ENCODE assay signal across 2 cellular contexts in the genomic region with DNA sequence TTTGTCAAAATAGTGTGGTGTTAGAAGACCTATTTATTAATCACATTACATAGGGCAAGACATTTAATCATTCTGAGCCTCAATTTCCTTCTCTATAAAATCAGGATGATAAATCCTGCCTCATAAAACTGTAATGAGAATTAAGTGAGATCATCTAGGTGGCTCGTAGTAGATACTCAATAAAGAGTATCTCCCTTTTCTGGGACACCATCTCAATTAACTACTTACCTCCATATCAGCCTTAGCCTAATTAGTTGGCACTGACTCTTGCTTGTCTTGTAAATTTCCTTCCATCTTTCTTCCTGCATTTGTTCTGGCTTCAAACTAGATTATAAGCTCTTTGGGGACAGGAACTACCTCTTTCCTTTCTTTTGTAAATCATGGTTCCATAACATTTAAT.
TF ChIP-seq lines count a peak whose summit lies in the region.

No MANE protein-coding gene starts in this region.

TF ChIP-seq in GM23338, 12 proteins besides CTCF, POLR2A, EP300 and RAD21 (continued from another document):
- TF ChIP-seq REST (IDR thresholded peaks at IDR 0.05; ENCODE audit: unreplicated experiment) (no peak), POLR2AphosphoS5 (IDR thresholded peaks at IDR 0.05; ENCODE audit: low read depth) (no peak), STAT1 (IDR thresholded peaks at IDR 0.05; ENCODE audit: unreplicated experiment) (no peak), EZH2 (IDR thresholded peaks at IDR 0.05; ENCODE audit: low read depth, unreplicated experiment) (no peak), ETS1 (IDR thresholded peaks at IDR 0.05) (no peak), NANOG (IDR thresholded peaks at IDR 0.05; ENCODE audit: borderline replicate concordance) (no peak), ZNF462 (CRISPR knock-in tag; IDR thresholded peaks at IDR 0.05) (no peak)

TF ChIP-seq in WTC11, 78 proteins besides CTCF, POLR2A, EP300 and RAD21 (continued from another document):
- TF ChIP-seq, protein P1, sequence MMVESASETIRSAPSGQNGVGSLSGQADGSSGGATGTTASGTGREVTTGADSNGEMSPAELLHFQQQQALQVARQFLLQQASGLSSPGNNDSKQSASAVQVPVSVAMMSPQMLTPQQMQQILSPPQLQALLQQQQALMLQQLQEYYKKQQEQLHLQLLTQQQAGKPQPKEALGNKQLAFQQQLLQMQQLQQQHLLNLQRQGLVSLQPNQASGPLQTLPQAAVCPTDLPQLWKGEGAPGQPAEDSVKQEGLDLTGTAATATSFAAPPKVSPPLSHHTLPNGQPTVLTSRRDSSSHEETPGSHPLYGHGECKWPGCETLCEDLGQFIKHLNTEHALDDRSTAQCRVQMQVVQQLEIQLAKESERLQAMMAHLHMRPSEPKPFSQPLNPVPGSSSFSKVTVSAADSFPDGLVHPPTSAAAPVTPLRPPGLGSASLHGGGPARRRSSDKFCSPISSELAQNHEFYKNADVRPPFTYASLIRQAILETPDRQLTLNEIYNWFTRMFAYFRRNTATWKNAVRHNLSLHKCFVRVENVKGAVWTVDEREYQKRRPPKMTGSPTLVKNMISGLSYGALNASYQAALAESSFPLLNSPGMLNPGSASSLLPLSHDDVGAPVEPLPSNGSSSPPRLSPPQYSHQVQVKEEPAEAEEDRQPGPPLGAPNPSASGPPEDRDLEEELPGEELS (CRISPR knock-in tag; IDR thresholded peaks at IDR 0.05), result no peak
- no peak for TF ChIP-seq E2F4 (CRISPR knock-in tag; IDR thresholded peaks at IDR 0.05; ENCODE audit: borderline replicate concordance, low read depth)
- TF ChIP-seq, protein P2, sequence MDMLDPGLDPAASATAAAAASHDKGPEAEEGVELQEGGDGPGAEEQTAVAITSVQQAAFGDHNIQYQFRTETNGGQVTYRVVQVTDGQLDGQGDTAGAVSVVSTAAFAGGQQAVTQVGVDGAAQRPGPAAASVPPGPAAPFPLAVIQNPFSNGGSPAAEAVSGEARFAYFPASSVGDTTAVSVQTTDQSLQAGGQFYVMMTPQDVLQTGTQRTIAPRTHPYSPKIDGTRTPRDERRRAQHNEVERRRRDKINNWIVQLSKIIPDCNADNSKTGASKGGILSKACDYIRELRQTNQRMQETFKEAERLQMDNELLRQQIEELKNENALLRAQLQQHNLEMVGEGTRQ (CRISPR knock-in tag; IDR thresholded peaks at IDR 0.05), result no peak
- no peak for TF ChIP-seq RELA (CRISPR knock-in tag; IDR thresholded peaks at IDR 0.05; ENCODE audit: borderline replicate concordance)
- TF ChIP-seq NFE2L1 (CRISPR knock-in tag; IDR thresholded peaks at IDR 0.05), result no peak
- TF ChIP-seq ZNF396 (CRISPR knock-in tag; IDR thresholded peaks at IDR 0.05; ENCODE audit: borderline replicate concordance), result no peak
- no peak for TF ChIP-seq FOXJ3 (CRISPR knock-in tag; IDR thresholded peaks at IDR 0.05; ENCODE audit: borderline replicate concordance)
- TF ChIP-seq NFYB (CRISPR knock-in tag; conservative IDR thresholded peaks at IDR 0.05; ENCODE audit: low read depth), result no peak
- no peak for TF ChIP-seq TCF7 (CRISPR knock-in tag; IDR thresholded peaks at IDR 0.05; ENCODE audit: low read depth)
- TF ChIP-seq, protein P3, sequence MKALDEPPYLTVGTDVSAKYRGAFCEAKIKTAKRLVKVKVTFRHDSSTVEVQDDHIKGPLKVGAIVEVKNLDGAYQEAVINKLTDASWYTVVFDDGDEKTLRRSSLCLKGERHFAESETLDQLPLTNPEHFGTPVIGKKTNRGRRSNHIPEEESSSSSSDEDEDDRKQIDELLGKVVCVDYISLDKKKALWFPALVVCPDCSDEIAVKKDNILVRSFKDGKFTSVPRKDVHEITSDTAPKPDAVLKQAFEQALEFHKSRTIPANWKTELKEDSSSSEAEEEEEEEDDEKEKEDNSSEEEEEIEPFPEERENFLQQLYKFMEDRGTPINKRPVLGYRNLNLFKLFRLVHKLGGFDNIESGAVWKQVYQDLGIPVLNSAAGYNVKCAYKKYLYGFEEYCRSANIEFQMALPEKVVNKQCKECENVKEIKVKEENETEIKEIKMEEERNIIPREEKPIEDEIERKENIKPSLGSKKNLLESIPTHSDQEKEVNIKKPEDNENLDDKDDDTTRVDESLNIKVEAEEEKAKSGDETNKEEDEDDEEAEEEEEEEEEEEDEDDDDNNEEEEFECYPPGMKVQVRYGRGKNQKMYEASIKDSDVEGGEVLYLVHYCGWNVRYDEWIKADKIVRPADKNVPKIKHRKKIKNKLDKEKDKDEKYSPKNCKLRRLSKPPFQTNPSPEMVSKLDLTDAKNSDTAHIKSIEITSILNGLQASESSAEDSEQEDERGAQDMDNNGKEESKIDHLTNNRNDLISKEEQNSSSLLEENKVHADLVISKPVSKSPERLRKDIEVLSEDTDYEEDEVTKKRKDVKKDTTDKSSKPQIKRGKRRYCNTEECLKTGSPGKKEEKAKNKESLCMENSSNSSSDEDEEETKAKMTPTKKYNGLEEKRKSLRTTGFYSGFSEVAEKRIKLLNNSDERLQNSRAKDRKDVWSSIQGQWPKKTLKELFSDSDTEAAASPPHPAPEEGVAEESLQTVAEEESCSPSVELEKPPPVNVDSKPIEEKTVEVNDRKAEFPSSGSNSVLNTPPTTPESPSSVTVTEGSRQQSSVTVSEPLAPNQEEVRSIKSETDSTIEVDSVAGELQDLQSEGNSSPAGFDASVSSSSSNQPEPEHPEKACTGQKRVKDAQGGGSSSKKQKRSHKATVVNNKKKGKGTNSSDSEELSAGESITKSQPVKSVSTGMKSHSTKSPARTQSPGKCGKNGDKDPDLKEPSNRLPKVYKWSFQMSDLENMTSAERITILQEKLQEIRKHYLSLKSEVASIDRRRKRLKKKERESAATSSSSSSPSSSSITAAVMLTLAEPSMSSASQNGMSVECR (CRISPR knock-in tag; IDR thresholded peaks at IDR 0.05; ENCODE audit: borderline replicate concordance), result no peak
- no peak for TF ChIP-seq NR3C1 (CRISPR knock-in tag; conservative IDR thresholded peaks at IDR 0.05; ENCODE audit: low read depth)
- no peak for TF ChIP-seq MAX (CRISPR knock-in tag; IDR thresholded peaks at IDR 0.05)
- no peak for TF ChIP-seq E2F1 (CRISPR knock-in tag; IDR thresholded peaks at IDR 0.05)
